Comparison of ENCODE assay signal across 21 cellular contexts in the genomic region with DNA sequence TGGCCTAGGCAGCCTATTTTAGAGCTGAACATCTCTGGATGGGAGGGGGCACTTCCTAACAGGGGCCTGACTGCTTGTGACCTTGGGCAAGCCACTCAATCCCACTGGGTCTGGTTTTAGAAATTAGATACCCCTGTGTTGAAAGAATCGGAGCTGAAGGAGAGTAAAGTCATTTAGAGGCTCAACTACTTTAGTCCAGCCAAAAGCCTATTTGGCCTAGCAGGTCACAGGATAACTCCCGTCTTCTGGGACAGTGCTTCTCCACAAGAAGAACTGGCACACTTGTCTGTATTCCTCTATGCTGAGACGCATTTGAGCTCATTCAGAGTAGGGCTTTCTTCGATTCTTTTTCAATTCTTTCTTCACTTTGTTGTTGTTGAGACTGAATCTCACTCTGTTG.
DNase-seq lines count a peak whose midpoint lies in the region; ATAC-seq and TF ChIP-seq lines count a peak whose summit lies in the region.
"Had no signal": no experiment of that assay in that cellular context is flagged by ENCODE, and none has a peak within 500 bp of the region (broad histone marks: within the 10 kb centered on the region; RNA-seq: fewer than 3 reads in every experiment).

No MANE protein-coding gene starts in this region.

- H3K9me3 ChIP-seq in OCI-LY3 (ENCODE audit: insufficient read depth, low read length) (no peaks in the 10 kb centered on the region), OCI-LY7 (ENCODE audit: low read length) (no peaks in the 10 kb centered on the region), right atrium auricular region (no peaks in the 10 kb centered on the region)
- H3K9me3 ChIP-seq: BLaER1 had no signal

- no peak overlapping the region for H3K4me2 ChIP-seq in OCI-LY3 (ENCODE audit: low read length)
- H3K4me2 ChIP-seq in OCI-LY7 (ENCODE audit: low read length): no peak overlapping the region
- H3K4me2 ChIP-seq: BLaER1 had no signal

- H3K4me1 ChIP-seq in OCI-LY3 (ENCODE audit: low read length): peaks cover 14% of the 10 kb centered on the region
- H3K4me1 ChIP-seq in OCI-LY7 (ENCODE audit: insufficient read depth, low read length, poor library complexity, severe bottlenecking): no peaks in the 10 kb centered on the region
- no peaks in the 10 kb centered on the region for H3K4me1 ChIP-seq in right atrium auricular region
- H3K4me1 ChIP-seq: BLaER1 had no signal

- TF ChIP-seq CTCF in natural killer cell (IDR thresholded peaks at IDR 0.05) (no peak), OCI-LY3 (IDR thresholded peaks at IDR 0.05; ENCODE audit: low read depth, low read length) (no peak), OCI-LY7 (conservative IDR thresholded peaks at IDR 0.05; ENCODE audit: low read length) (no peak), right atrium auricular region (IDR thresholded peaks at IDR 0.05) (no peak)

- H2AFZ ChIP-seq in OCI-LY3 (ENCODE audit: low read depth, low read length): no peak overlapping the region
- H2AFZ ChIP-seq in OCI-LY7 (ENCODE audit: low read length): no peak overlapping the region
- H2AFZ ChIP-seq: GM23248 had no signal

- CTCF ChIA-PET in OCI-LY7 (lab: Charles Lee; ENCODE audit: unreplicated experiment): no interaction called here

- H3K4me1 Mint-ChIP-seq in natural killer cell: peaks cover 63 to 82% of the 10 kb centered on the region in 2 donors
- peaks cover 38 to 49% of the 10 kb centered on the region in 2 donors for H3K4me1 Mint-ChIP-seq in natural killer cell treated with Interleukin-12 subunit alpha and Interleukin-12 subunit beta and Interleukin-15 and Interleukin-18, amount 100 ng/mL, for 72 hours (ENCODE audit: low read depth in 2 of 2)
- peaks cover 10% of the 10 kb centered on the region for H3K4me1 Mint-ChIP-seq in memory B cell
- H3K4me1 Mint-ChIP-seq in stimulated activated memory B cell treated with anti-CD40 and anti-IgM and Interleukin-4, amounts not matched to agents 10 μg/mL and 1 μg/mL and 100 μg/mL, for 72 hours: peaks cover 8% of the 10 kb centered on the region

- H3K27me3 Mint-ChIP-seq in natural killer cell (ENCODE audit: low read depth in 2 of 2) (no peaks in the 10 kb centered on the region), memory B cell (no peaks in the 10 kb centered on the region)
- no peaks in the 10 kb centered on the region for H3K27me3 Mint-ChIP-seq in natural killer cell treated with Interleukin-12 subunit alpha and Interleukin-12 subunit beta and Interleukin-15 and Interleukin-18, amount 100 ng/mL, for 72 hours
- H3K27me3 Mint-ChIP-seq in stimulated activated memory B cell treated with anti-CD40 and anti-IgM and Interleukin-4, amounts not matched to agents 10 μg/mL and 1 μg/mL and 100 μg/mL, for 72 hours: no peaks in the 10 kb centered on the region
- H3K27me3 Mint-ChIP-seq: B cell; CD4-positive, CD25-positive, alpha-beta regulatory T cell had no signal

- H4K20me1 ChIP-seq in OCI-LY3 (ENCODE audit: insufficient read depth, low read length) (no peaks in the 10 kb centered on the region), OCI-LY7 (ENCODE audit: insufficient read depth, low read length) (no peaks in the 10 kb centered on the region)
- H4K20me1 ChIP-seq: BLaER1 had no signal

- H3K4me3 ChIP-seq in OCI-LY3 (ENCODE audit: low read length): no peak overlapping the region
- no peak overlapping the region for H3K4me3 ChIP-seq in OCI-LY7 (ENCODE audit: low read depth, low read length, poor library complexity, severe bottlenecking)
- H3K4me3 ChIP-seq in right atrium auricular region: no peak overlapping the region
- H3K4me3 ChIP-seq: BLaER1, GM23248 had no signal

- no TSS peak for BruUV-seq in OCI-LY7 (replicated peaks; lab: Mats Ljungman, UMichigan)

- peak overlapping the region; percentile 50 to 72 for H3K27ac Mint-ChIP-seq in natural killer cell
- H3K27ac Mint-ChIP-seq in natural killer cell treated with Interleukin-12 subunit alpha and Interleukin-12 subunit beta and Interleukin-15 and Interleukin-18, amount 100 ng/mL, for 72 hours: peak overlapping the region in 1 of 2 donors; percentile 11
- H3K27ac Mint-ChIP-seq in memory B cell: peak overlapping the region; percentile 4
- peak overlapping the region; percentile 21 for H3K27ac Mint-ChIP-seq in stimulated activated memory B cell treated with anti-CD40 and anti-IgM and Interleukin-4, amounts not matched to agents 10 μg/mL and 1 μg/mL and 100 μg/mL, for 72 hours
- H3K27ac Mint-ChIP-seq: B cell had no signal

- intact Hi-C loops in natural killer cell (cut with micrococcal nuclease): no loop called here
- intact Hi-C loops in OCI-LY7 (cut with micrococcal nuclease; ENCODE audit: unreplicated experiment): no loop called here

- no peak overlapping the region for H3K9ac ChIP-seq in OCI-LY3 (ENCODE audit: low read length)
- H3K9ac ChIP-seq: BLaER1, GM23248 had no signal

- DNase-seq in natural killer cell: no peak
- DNase-seq in natural killer cell treated with Interleukin-12 subunit alpha and Interleukin-12 subunit beta and Interleukin-15 and Interleukin-18, amount 100 ng/mL, for 72 hours (ENCODE audit: low spot score): no peak
- no peak for DNase-seq in memory B cell (ENCODE audit: low spot score in 2 of 2)
- no peak for DNase-seq in OCI-LY7 (ENCODE audit: low spot score)
- no peak for DNase-seq in right atrium auricular region (ENCODE audit: low spot score)
- no peak for DNase-seq in T-helper 1 cell
- DNase-seq: CD4-positive, CD25-positive, alpha-beta regulatory T cell; CD8-positive, alpha-beta memory T cell; DMS 273 treated with DMSO at 0.1 percent for 48 hours; DMS79; EL; GDM1; GM23248; H7 had no signal

- H3K36me3 Mint-ChIP-seq in natural killer cell (no peaks in the 10 kb centered on the region), memory B cell (peaks cover 20% of the 10 kb centered on the region)
- H3K36me3 Mint-ChIP-seq in natural killer cell treated with Interleukin-12 subunit alpha and Interleukin-12 subunit beta and Interleukin-15 and Interleukin-18, amount 100 ng/mL, for 72 hours: no peaks in the 10 kb centered on the region
- H3K36me3 Mint-ChIP-seq in stimulated activated memory B cell treated with anti-CD40 and anti-IgM and Interleukin-4, amounts not matched to agents 10 μg/mL and 1 μg/mL and 100 μg/mL, for 72 hours: peaks cover 43% of the 10 kb centered on the region

- H3K9me2 ChIP-seq in OCI-LY7 (ENCODE audit: insufficient read depth, low read length): no peaks in the 10 kb centered on the region

- H3K27me3 ChIP-seq in OCI-LY3 (ENCODE audit: low read depth, low read length) (no peaks in the 10 kb centered on the region), right atrium auricular region (no peaks in the 10 kb centered on the region)
- H3K27me3 ChIP-seq: BLaER1 had no signal

- POLR2A ChIA-PET in OCI-LY7 (lab: Charles Lee): interaction anchor here (0.6 to 1.8 kb wide), 5 partner anchors 12 to 482 kb away, joined by 3 to 7 read pairs (median 3); no protein-coding TSS in a partner anchor

- no peak overlapping the region for H3K4me3 Mint-ChIP-seq in natural killer cell
- H3K4me3 Mint-ChIP-seq in natural killer cell treated with Interleukin-12 subunit alpha and Interleukin-12 subunit beta and Interleukin-15 and Interleukin-18, amount 100 ng/mL, for 72 hours: no peak overlapping the region
- no peak overlapping the region for H3K4me3 Mint-ChIP-seq in memory B cell
- H3K4me3 Mint-ChIP-seq in stimulated activated memory B cell treated with anti-CD40 and anti-IgM and Interleukin-4, amounts not matched to agents 10 μg/mL and 1 μg/mL and 100 μg/mL, for 72 hours: no peak overlapping the region
- H3K4me3 Mint-ChIP-seq: B cell; CD4-positive, CD25-positive, alpha-beta regulatory T cell; CD8-positive, alpha-beta memory T cell had no signal

- no peak for ATAC-seq in natural killer cell
- no peak for ATAC-seq in natural killer cell treated with Interleukin-12 subunit alpha and Interleukin-12 subunit beta and Interleukin-15 and Interleukin-18, amount 100 ng/mL, for 72 hours
- ATAC-seq in memory B cell (ENCODE audit: low read depth): no peak
- ATAC-seq in stimulated activated memory B cell treated with anti-CD40 and anti-IgM and Interleukin-4, amounts not matched to agents 10 μg/mL and 1 μg/mL and 100 μg/mL, for 72 hours: no peak
- ATAC-seq: HCT116 had no signal

- no peaks in the 10 kb centered on the region for H3K36me3 ChIP-seq in OCI-LY3 (replicated peaks; ENCODE audit: low read depth, low read length)
- no peaks in the 10 kb centered on the region for H3K36me3 ChIP-seq in OCI-LY7 (ENCODE audit: insufficient read depth, low read length)
- H3K36me3 ChIP-seq in right atrium auricular region: no peaks in the 10 kb centered on the region

- H3K79me2 ChIP-seq in OCI-LY3 (ENCODE audit: low read length): no peaks in the 10 kb centered on the region
- no peaks in the 10 kb centered on the region for H3K79me2 ChIP-seq in OCI-LY7 (ENCODE audit: insufficient read depth, low read depth, low read length)

- 0 out of 2 replicates have a peak overlapping the region, but pooled peaks have one; percentile 19 for H3K27ac ChIP-seq in OCI-LY3 (ENCODE audit: low read length)
- H3K27ac ChIP-seq in OCI-LY7 (ENCODE audit: low read depth, low read length, poor library complexity, severe bottlenecking): no peak overlapping the region
- no peak overlapping the region for H3K27ac ChIP-seq in right atrium auricular region
- H3K27ac ChIP-seq: 22Rv1, BLaER1, C4-2B, GM23248 had no signal

- H3K9me3 Mint-ChIP-seq in natural killer cell (no peaks in the 10 kb centered on the region), memory B cell (no peaks in the 10 kb centered on the region)
- no peaks in the 10 kb centered on the region for H3K9me3 Mint-ChIP-seq in natural killer cell treated with Interleukin-12 subunit alpha and Interleukin-12 subunit beta and Interleukin-15 and Interleukin-18, amount 100 ng/mL, for 72 hours
- H3K9me3 Mint-ChIP-seq in stimulated activated memory B cell treated with anti-CD40 and anti-IgM and Interleukin-4, amounts not matched to agents 10 μg/mL and 1 μg/mL and 100 μg/mL, for 72 hours: peaks cover under 1% of the 10 kb centered on the region
- H3K9me3 Mint-ChIP-seq: CD8-positive, alpha-beta memory T cell had no signal
